Comparison of ENCODE assay signal across 14 cellular contexts in genomic region chr3:10557783-10558373, GRCh38. TPM values are rescaled to one million over a fixed set of nuclear protein-coding genes. Genes with fewer than 3 reads are reported as not detected.
DNase-seq lines count a peak whose midpoint lies in the region; ATAC-seq, FAIRE-seq and TF ChIP-seq lines count a peak whose summit lies in the region.
"Had no signal": no experiment of that assay in that cellular context is flagged by ENCODE, and none has a peak within 500 bp of the region (broad histone marks: within the 10 kb centered on the region; RNA-seq: fewer than 3 reads in every experiment).

No MANE protein-coding gene starts in this region.

- H3K36me3 ChIP-seq in BLaER1 (no peaks in the 10 kb centered on the region), keratinocyte (ENCODE audit: control insufficient read depth in 2 of 2, extremely low read depth in 1 of 2, insufficient read depth in 2 of 2, low read length in 2 of 2) (no peaks in the 10 kb centered on the region), prostate gland (no peaks in the 10 kb centered on the region)
- H3K36me3 ChIP-seq: right lobe of liver had no signal

- H3K9ac ChIP-seq in BLaER1: no peak overlapping the region
- H3K9ac ChIP-seq in keratinocyte (ENCODE audit: control insufficient read depth, extremely low read depth, insufficient read depth, low read length): no peak overlapping the region

- no peaks in the 10 kb centered on the region for H3K27me3 ChIP-seq in BLaER1
- H3K27me3 ChIP-seq in keratinocyte (ENCODE audit: control insufficient read depth, extremely low read depth, insufficient read depth, low read length): peaks cover 25% of the 10 kb centered on the region
- H3K27me3 ChIP-seq in prostate gland (replicated peaks; ENCODE audit: insufficient read depth): no peaks in the 10 kb centered on the region
- H3K27me3 ChIP-seq: right lobe of liver had no signal

- dilution Hi-C loops in keratinocyte (cut with MboI; ENCODE audit: extremely low pct_ligation_motif_present, low sequenced_read_pairs): no loop called here

- TF ChIP-seq CTCF in keratinocyte (optimal IDR thresholded peaks at IDR 0.05 in 1 of 3, IDR thresholded peaks at IDR 0.05 in 1 of 3, conservative IDR thresholded peaks at IDR 0.05 in 1 of 3; ENCODE audit: extremely low read depth in 1 of 3, insufficient read depth in 2 of 3, low read length in 3 of 3) (no peak), prostate gland (IDR thresholded peaks at IDR 0.05) (no peak)

- no peak overlapping the region for H3K4me3 ChIP-seq in BLaER1
- H3K4me3 ChIP-seq in keratinocyte (ENCODE audit: control insufficient read depth in 2 of 3, extremely low read depth in 1 of 3, insufficient read depth in 2 of 3, low read depth in 1 of 3, low read length in 3 of 3): no peak overlapping the region
- no peak overlapping the region for H3K4me3 ChIP-seq in prostate gland
- H3K4me3 ChIP-seq: right lobe of liver had no signal

- no peak overlapping the region for H2AFZ ChIP-seq in keratinocyte (ENCODE audit: control insufficient read depth, low read length)

- TF ChIP-seq POLR2A in prostate gland (IDR thresholded peaks at IDR 0.05) (no peak), GM12891 (IDR thresholded peaks at IDR 0.05; ENCODE audit: low read depth, low read length) (no peak)

- intact Hi-C loops in prostate gland (cut with DNase I): no loop called here

- peak overlapping the region; percentile 11; the same call in 1 of the 2 replicates for H3K4me2 ChIP-seq in BLaER1
- H3K4me2 ChIP-seq in keratinocyte (ENCODE audit: control insufficient read depth, extremely low read depth, insufficient read depth, low read depth, low read length): no peak overlapping the region

- no peak for ATAC-seq in GM19324 (IDR thresholded peaks at IDR 0.05; ENCODE audit: low FRiP score, unreplicated experiment)

- H3K4me1 ChIP-seq in BLaER1 (peaks cover 61% of the 10 kb centered on the region), keratinocyte (ENCODE audit: control insufficient read depth, extremely low read depth, insufficient read depth, low read length) (no peaks in the 10 kb centered on the region), prostate gland (replicated peaks) (no peaks in the 10 kb centered on the region)
- H3K4me1 ChIP-seq: right lobe of liver had no signal

- no peaks in the 10 kb centered on the region for H3K79me2 ChIP-seq in keratinocyte (ENCODE audit: control insufficient read depth, insufficient read depth, low read length)

- no peaks in the 10 kb centered on the region for H3K9me1 ChIP-seq in keratinocyte (ENCODE audit: control insufficient read depth, extremely low read depth, insufficient read depth, low read length)

- WGBS in prostate gland: 67% methylated on average over 5 of the region's 5 CpGs

- DNase-seq in Kasumi-1 (lab: John Stamatoyannopoulos, UW) (peak; percentile 1 to 12), amniotic epithelial cell (ENCODE audit: low read depth) (peak; percentile 21), keratinocyte (ENCODE audit: low read depth, low spot score) (no peak), prostate gland (ENCODE audit: low spot score) (no peak), cortex of kidney (lab: John Stamatoyannopoulos, UW) (no peak), GM12891 (ENCODE audit: insufficient read length, low spot score) (no peak)
- DNase-seq: activated CD4-positive, CD25-positive, alpha-beta regulatory T cell treated with anti-CD3 and anti-CD28 coated beads, Interleukin-2, amount 50 U/mL, for 72 hours; NCI-H1436 treated with DMSO at 0.1 percent for 48 hours; RPMI8226 had no signal

- FAIRE-seq in keratinocyte (lab: Jason Lieb, UNC) (peak; percentile 81), GM12891 (lab: Jason Lieb, UNC) (no peak)
- FAIRE-seq: H1 had no signal

- H3K9me3 ChIP-seq in BLaER1 (no peaks in the 10 kb centered on the region), keratinocyte (ENCODE audit: control insufficient read depth, low read depth, low read length) (no peaks in the 10 kb centered on the region), prostate gland (no peaks in the 10 kb centered on the region)
- H3K9me3 ChIP-seq: right lobe of liver had no signal

- no peak overlapping the region; the same call in 1 of the 2 replicates for H3K27ac ChIP-seq in BLaER1
- no peak overlapping the region for H3K27ac ChIP-seq in keratinocyte (ENCODE audit: control insufficient read depth, insufficient read depth, low read length)
- no peak overlapping the region for H3K27ac ChIP-seq in prostate gland
- H3K27ac ChIP-seq: right lobe of liver had no signal

- H4K20me1 ChIP-seq in BLaER1 (no peaks in the 10 kb centered on the region), keratinocyte (ENCODE audit: control insufficient read depth, extremely low read depth, insufficient read depth, low read length) (no peaks in the 10 kb centered on the region)

TF ChIP-seq in GM12891, 5 proteins besides CTCF, POLR2A, EP300 and RAD21:
- no peak for TF ChIP-seq POLR2AphosphoS5 (IDR thresholded peaks at IDR 0.05; ENCODE audit: low read depth, low read length)
TF ChIP-seq in GM12891: peak in this region for 0.

RNA-seq across cellular contexts. Expression of gene ATP2B2, which starts 52.5 kb away (rescaled TPM):
- not detected in 3 replicates for polyA plus RNA-seq in keratinocyte
- polyA plus RNA-seq in keratinocyte (2011; ENCODE audit: low read depth): not detected
- polyA plus RNA-seq in keratinocyte (2011; cell fraction: cytosol; rRNA removed): not detected in 2 replicates
- not detected in 2 replicates for polyA plus RNA-seq in keratinocyte (2011; cell fraction: nucleus; rRNA removed)
- polyA plus RNA-seq in keratinocyte (2012; ENCODE audit: low replicate concordance): not detected in 2 replicates
- polyA minus RNA-seq in keratinocyte: not detected in 3 replicates
- not detected for polyA minus RNA-seq in keratinocyte (2011; cell fraction: cytosol; rRNA and poly(A)+ RNA removed)
- not detected in 2 replicates for polyA minus RNA-seq in keratinocyte (2011; cell fraction: nucleus; rRNA and poly(A)+ RNA removed)
- total RNA-seq in prostate gland: under 1 TPM; 0.14 to 0.74 TPM
- 0.01 TPM for polyA plus RNA-seq in GM12891 (2012; ENCODE audit: low read depth, missing spikeins)
- total RNA-seq: lung microvascular endothelial cell had no signal

Comparison
In these comparisons a context has a peak if more than half of its experiments do, and no peak if none do; other contexts are left out.
1. DNase-seq: peak in Kasumi-1 (2 of 2) and amniotic epithelial cell (single experiment); none in keratinocyte (single experiment), prostate gland (single experiment), cortex of kidney (single experiment) and GM12891 (single experiment).